ENCODE assay signal across 8 cellular contexts in the genomic region with DNA sequence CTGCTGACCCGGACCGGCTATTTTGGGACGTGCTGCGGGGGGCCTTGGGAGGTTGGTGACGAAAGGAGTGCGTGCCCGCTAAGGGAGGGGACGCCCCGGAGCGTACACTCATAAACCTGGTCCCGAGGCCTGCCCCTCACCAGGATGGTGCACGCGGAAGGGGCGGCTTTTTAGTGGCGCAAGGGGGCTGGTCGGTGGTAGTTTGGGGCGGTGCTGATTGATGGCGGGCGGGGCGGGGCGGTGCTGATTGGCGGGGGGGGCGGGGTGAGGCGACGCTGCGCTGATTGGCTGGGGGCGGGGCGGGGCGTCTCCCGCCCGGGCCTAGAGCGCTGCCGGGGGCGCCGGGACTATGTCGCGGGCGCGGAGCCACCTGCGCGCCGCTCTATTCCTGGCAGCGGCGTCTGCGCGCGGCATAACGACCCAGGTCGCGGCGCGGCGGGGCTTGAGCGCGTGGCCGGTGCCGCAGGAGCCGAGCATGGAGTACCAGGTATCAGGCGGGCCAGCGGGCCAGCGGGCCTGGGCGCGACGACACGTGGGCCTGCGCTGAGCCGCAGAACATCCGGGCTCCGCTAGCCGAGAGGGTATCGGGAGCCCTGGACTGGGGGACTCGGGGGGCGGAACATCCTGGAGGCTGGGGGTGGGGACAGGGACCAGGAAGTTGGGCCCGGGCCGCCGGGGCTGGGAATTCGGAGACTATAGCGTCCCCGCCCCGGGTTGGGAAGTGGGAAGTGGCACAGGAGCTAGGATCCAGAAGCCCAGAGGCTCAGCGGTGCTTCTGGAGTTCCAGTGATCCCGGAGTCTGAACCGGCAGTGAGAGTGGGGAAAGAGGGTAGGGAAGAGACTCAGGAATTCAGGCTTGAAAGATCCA. TPM values are rescaled to one million over a fixed set of nuclear protein-coding genes. Genes with fewer than 3 reads are reported as not detected.
DNase-seq lines count a peak whose midpoint lies in the region; ATAC-seq and TF ChIP-seq lines count a peak whose summit lies in the region.

A gene with protein sequence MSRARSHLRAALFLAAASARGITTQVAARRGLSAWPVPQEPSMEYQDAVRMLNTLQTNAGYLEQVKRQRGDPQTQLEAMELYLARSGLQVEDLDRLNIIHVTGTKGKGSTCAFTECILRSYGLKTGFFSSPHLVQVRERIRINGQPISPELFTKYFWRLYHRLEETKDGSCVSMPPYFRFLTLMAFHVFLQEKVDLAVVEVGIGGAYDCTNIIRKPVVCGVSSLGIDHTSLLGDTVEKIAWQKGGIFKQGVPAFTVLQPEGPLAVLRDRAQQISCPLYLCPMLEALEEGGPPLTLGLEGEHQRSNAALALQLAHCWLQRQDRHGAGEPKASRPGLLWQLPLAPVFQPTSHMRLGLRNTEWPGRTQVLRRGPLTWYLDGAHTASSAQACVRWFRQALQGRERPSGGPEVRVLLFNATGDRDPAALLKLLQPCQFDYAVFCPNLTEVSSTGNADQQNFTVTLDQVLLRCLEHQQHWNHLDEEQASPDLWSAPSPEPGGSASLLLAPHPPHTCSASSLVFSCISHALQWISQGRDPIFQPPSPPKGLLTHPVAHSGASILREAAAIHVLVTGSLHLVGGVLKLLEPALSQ (plus strand): TSS at position 307 of the 868 bp plus-strand sequence. CDS start 43 bp downstream, at position 350.

- peak; percentile 73 for DNase-seq in AG09319 (ENCODE audit: extremely low read depth, low read depth)
- DNase-seq in NCI-H460 (ENCODE audit: extremely low read depth, low read depth) = peak; percentile 58
- peak; percentile 77 to 80 for DNase-seq in activated CD4-positive, alpha-beta T cell treated with anti-CD3 and anti-CD28 coated beads for 24 hours (ENCODE audit: low read depth in 2 of 2)
- DNase-seq in cerebellum (ENCODE audit: low spot score) = peak; percentile 97
- peak; percentile 60 for DNase-seq in kidney glomerular epithelial cell (lab: John Stamatoyannopoulos, UW)
- DNase-seq in stimulated activated CD4-positive, alpha-beta T cell treated with anti-CD3 and anti-CD28 coated beads, Interleukin-1b, Interleukin-23, amount 100 ng/mL, for 1 hour (ENCODE audit: low read depth in 2 of 2) = peak; percentile 46 to 72

- TF ChIP-seq CTCF in AG09319 (IDR thresholded peaks at IDR 0.05; ENCODE audit: low read depth, low read length) = no peak

- peak; percentile 69 for ATAC-seq in GM18909 (IDR thresholded peaks at IDR 0.05; ENCODE audit: poor library complexity, unreplicated experiment)
- peak; percentile 70 for ATAC-seq in HG03159 (IDR thresholded peaks at IDR 0.05; ENCODE audit: unreplicated experiment)

RNA-seq across cellular contexts. Expression of the gene that starts here (rescaled TPM):
- total RNA-seq in NCI-H460 (2014; rRNA removed; shearing (Covaris generic)) = 23.9 and 27.5 TPM in 2 replicates
- polyA plus RNA-seq in NCI-H460 (2014; cell fraction: nucleus; rRNA removed) = 144 and 164 TPM in 2 replicates
- 20.3 TPM for total RNA-seq in cerebellum

Comparison
In these comparisons a context has a peak if more than half of its experiments do, and no peak if none do; other contexts are left out.
1. Peak in every context shown above with its lines: DNase-seq and ATAC-seq.